Comparison of ENCODE assay signal across 9 cellular contexts in the genomic region with DNA sequence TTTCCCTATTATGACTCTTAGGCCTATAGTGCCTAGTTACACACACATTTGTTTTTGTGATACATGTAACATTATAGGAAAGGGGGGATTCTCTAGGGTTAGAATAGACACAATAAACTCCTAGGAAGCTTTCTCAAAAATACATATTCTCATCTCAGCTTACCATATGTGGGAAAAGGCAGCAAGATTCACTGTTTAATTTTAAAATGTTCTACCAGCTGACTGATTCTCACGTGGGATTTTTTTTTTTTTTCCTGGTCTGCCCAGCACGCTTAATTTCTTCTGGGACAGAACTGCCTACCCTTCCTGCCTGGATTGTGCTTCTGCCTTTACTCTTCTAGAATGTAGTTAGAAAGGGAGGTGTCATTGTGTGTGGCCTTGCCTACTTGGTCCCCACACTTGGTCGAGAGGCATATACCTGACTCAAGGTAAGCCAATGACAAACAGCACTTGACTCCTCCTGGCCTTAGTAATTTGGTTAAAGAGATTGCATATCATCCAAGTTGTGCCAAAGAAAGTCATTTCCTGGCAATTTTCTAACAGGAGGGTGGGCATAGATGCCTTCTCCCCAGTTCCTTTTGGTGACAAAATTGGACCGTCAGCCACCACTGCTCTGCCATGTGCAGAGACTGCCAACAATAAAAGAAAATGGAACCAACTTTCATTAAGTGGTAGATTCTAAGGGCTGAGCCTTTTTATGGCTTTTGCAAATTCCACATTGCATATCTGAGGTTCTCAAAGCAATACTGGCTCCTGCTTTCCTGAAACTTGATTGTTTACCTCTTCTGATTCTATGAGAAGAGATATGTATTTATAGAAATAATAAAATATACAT. TPM values are rescaled to one million over a fixed set of nuclear protein-coding genes. Genes with fewer than 3 reads are reported as not detected.
A peak's percentile ranks its signal among the peaks of the same experiment; 100 is the strongest.
DNase-seq lines count a peak whose midpoint lies in the region; ATAC-seq, FAIRE-seq and TF ChIP-seq lines count a peak whose summit lies in the region.
"Had no signal": no experiment of that assay in that cellular context is flagged by ENCODE, and none has a peak within 500 bp of the region (broad histone marks: within the 10 kb centered on the region; RNA-seq: fewer than 3 reads in every experiment).

No MANE protein-coding gene starts in this region.

- no peaks in the 10 kb centered on the region; the same call in 1 of the 2 replicates for H3K23me2 ChIP-seq in H1 (ENCODE audit: low read depth, low read length)

- H3K27me3 ChIP-seq in GM06990 (replicated peaks; ENCODE audit: control insufficient read depth, insufficient read depth, low read length) (no peaks in the 10 kb centered on the region), Peyer's patch (no peaks in the 10 kb centered on the region), H1 (replicated peaks in 1 of 4; ENCODE audit: control insufficient read depth in 3 of 4, extremely low read depth in 1 of 4, insufficient read depth in 3 of 4, low read length in 3 of 4) (peaks cover 11 to 45% (median 28%) of the 10 kb centered on the region in 4 experiments), rectal smooth muscle tissue (ENCODE audit: control insufficient read depth, insufficient read depth, low read length) (no peaks in the 10 kb centered on the region)

- H3K4ac ChIP-seq in H1 (replicated peaks; ENCODE audit: insufficient read length, low read depth, low read length): no peak overlapping the region

- POLR2A ChIA-PET in H1 (lab: Charles Lee; ENCODE audit: partially characterized antibody): interaction anchor here (0.6 to 1.2 kb wide), 3 partner anchors 8 to 34 kb away, joined by 3 to 8 read pairs (median 4); partner anchors contain the start of gene LEKR1

- no peaks in the 10 kb centered on the region for H3K79me2 ChIP-seq in H1 (ENCODE audit: control insufficient read depth in 1 of 2, insufficient read depth in 2 of 2, low read length in 2 of 2)

- H4K91ac ChIP-seq in H1 (replicated peaks; ENCODE audit: insufficient read length, low read length): no peak overlapping the region

- no peak overlapping the region for H2BK20ac ChIP-seq in H1 (ENCODE audit: low read length)

- ATAC-seq in HG03439 (IDR thresholded peaks at IDR 0.05; ENCODE audit: unreplicated experiment): no peak
- ATAC-seq in HG02884 (IDR thresholded peaks at IDR 0.05; ENCODE audit: unreplicated experiment): no peak

- no peak overlapping the region for H2BK5ac ChIP-seq in H1 (ENCODE audit: low read depth, low read length)

- FAIRE-seq in H1 (lab: Jason Lieb, UNC): no peak
- FAIRE-seq: TTC549 had no signal

- H3K4me3 ChIP-seq in GM06990 (replicated peaks; ENCODE audit: low read depth, low read length) (peak overlapping the region; percentile 67), Peyer's patch (peak overlapping the region in 1 of 4 donors; percentile 64), H1 (ENCODE audit: extremely low read depth in 1 of 4, insufficient read depth in 2 of 4, low read depth in 3 of 4, low read length in 4 of 4) (peak overlapping the region in 1 of 4 experiments; percentile 57; a peak in 1 of 8 replicates), rectal smooth muscle tissue (ENCODE audit: low read length) (no peak overlapping the region), coronary artery (no peak overlapping the region)

- TF ChIP-seq EP300 in H1 (IDR thresholded peaks at IDR 0.05; ENCODE audit: borderline replicate concordance in 1 of 2, low read depth in 2 of 2, low read length in 2 of 2): no peak

- H2BK15ac ChIP-seq in H1 (ENCODE audit: low read length): no peak overlapping the region

- H2AK5ac ChIP-seq in H1 (ENCODE audit: low read depth, low read length): no peak overlapping the region

- no peak for TF ChIP-seq CTCF in GM06990 (IDR thresholded peaks at IDR 0.05; ENCODE audit: insufficient read depth, low read length, poor library complexity, severe bottlenecking)
- TF ChIP-seq CTCF in Peyer's patch (IDR thresholded peaks at IDR 0.05): no peak
- no peak for TF ChIP-seq CTCF in H1 (IDR thresholded peaks at IDR 0.05; ENCODE audit: control extremely low read depth in 1 of 3, insufficient read depth in 1 of 3, low read depth in 1 of 3, low read length in 3 of 3)
- no peak for TF ChIP-seq CTCF in coronary artery (IDR thresholded peaks at IDR 0.05)

- no peaks in the 10 kb centered on the region for H3K36me3 ChIP-seq in GM06990 (ENCODE audit: control insufficient read depth, insufficient read depth, low read length)
- H3K36me3 ChIP-seq in Peyer's patch: no peaks in the 10 kb centered on the region
- H3K36me3 ChIP-seq in H1 (ENCODE audit: control insufficient read depth in 2 of 4, insufficient read depth in 4 of 4, low read length in 3 of 4): no peaks in the 10 kb centered on the region
- no peaks in the 10 kb centered on the region for H3K36me3 ChIP-seq in rectal smooth muscle tissue (ENCODE audit: control insufficient read depth, insufficient read depth, low read length)

- peak overlapping the region; percentile 50 for H2BK120ac ChIP-seq in H1 (replicated peaks; ENCODE audit: low read depth, low read length)

- H3K4me1 ChIP-seq in Peyer's patch (peaks cover 0 to 19% (median 7%) of the 10 kb centered on the region in 4 donors), H1 (replicated peaks in 1 of 4; ENCODE audit: control insufficient read depth in 3 of 4, insufficient read depth in 4 of 4, low read length in 3 of 4) (peaks cover 0 to 4% (median 1%) of the 10 kb centered on the region in 4 experiments; a peak in 4 of 7 replicates), rectal smooth muscle tissue (ENCODE audit: control insufficient read depth, insufficient read depth, low read length) (no peaks in the 10 kb centered on the region)

- CTCF ChIA-PET in H1 (lab: Charles Lee; ENCODE audit: partially characterized antibody): interaction anchor here (0.6 to 1.1 kb wide), 3 partner anchors 26 to 1061 kb away, joined by 3 to 4 read pairs (median 3); no protein-coding TSS in a partner anchor

- TF ChIP-seq RAD21 in H1 (IDR thresholded peaks at IDR 0.05 in 1 of 2, conservative IDR thresholded peaks at IDR 0.05 in 1 of 2; ENCODE audit: low read depth in 2 of 2, low read length in 2 of 2): no peak

- no peak overlapping the region for H4K8ac ChIP-seq in H1 (ENCODE audit: extremely low read depth, insufficient read depth, low read length)

- H3K14ac ChIP-seq in H1 (ENCODE audit: insufficient read length): no peak overlapping the region

- TF ChIP-seq POLR2A in Peyer's patch (IDR thresholded peaks at IDR 0.05) (no peak), H1 (IDR thresholded peaks at IDR 0.05; ENCODE audit: control extremely low read depth in 1 of 2, low read depth in 2 of 2, low read length in 2 of 2) (no peak)

- no peak overlapping the region for H3K18ac ChIP-seq in H1 (ENCODE audit: extremely low read depth, low read length)

- no peak overlapping the region for H3K56ac ChIP-seq in H1 (replicated peaks; ENCODE audit: insufficient read length, low read depth, low read length)

- H3K9me3 ChIP-seq in Peyer's patch (no peaks in the 10 kb centered on the region), H1 (ENCODE audit: insufficient read depth in 2 of 2, low read depth in 1 of 2, low read length in 1 of 2) (no peaks in the 10 kb centered on the region; a peak in 1 of 4 replicates)

- H3K9ac ChIP-seq in H1 (replicated peaks in 1 of 4; ENCODE audit: extremely low read depth in 1 of 4, low read depth in 3 of 4, low read length in 3 of 4) (no peak overlapping the region), rectal smooth muscle tissue (ENCODE audit: low read length) (no peak overlapping the region)

- H3K79me1 ChIP-seq in H1 (ENCODE audit: low read depth, low read length): no peaks in the 10 kb centered on the region

- no peak overlapping the region; a peak in 1 of 4 replicates for H3K4me2 ChIP-seq in H1 (ENCODE audit: insufficient read depth in 1 of 2, low read depth in 2 of 2, low read length in 2 of 2)

- H4K20me1 ChIP-seq in H1 (replicated peaks in 1 of 2; ENCODE audit: control insufficient read depth in 1 of 2, insufficient read depth in 2 of 2, low read length in 2 of 2): no peaks in the 10 kb centered on the region

- WGBS in H1 (ENCODE audit: extremely low coverage in 1 of 2, insufficient coverage in 1 of 2, insufficient read length in 1 of 2, insufficient replicate concordance in 2 of 2, low coverage in 1 of 2, low lambda C conversion rate in 2 of 2, missing lambda C conversion rate in 1 of 2), 2 experiments: 80% methylated on average over 4 of the region's 4 CpGs; no CpG with 5 or more reads in 1 of the 2 experiments

- H3K27ac ChIP-seq in Peyer's patch (peak overlapping the region; percentile 86 to 97 (median 92)), H1 (ENCODE audit: low read depth, low read length) (no peak overlapping the region), rectal smooth muscle tissue (ENCODE audit: low read depth, low read length) (peak overlapping the region; percentile 77), coronary artery (peak overlapping the region in 1 of 2 donors; percentile 81)

- no peak overlapping the region for H2AFZ ChIP-seq in H1 (ENCODE audit: low read length)

- no peak overlapping the region for H2BK12ac ChIP-seq in H1 (ENCODE audit: low read depth, low read length)

- H4K5ac ChIP-seq in H1 (ENCODE audit: insufficient read length, low read depth, low read length): no peak overlapping the region

- DNase-seq in GM06990 (ENCODE audit: extremely low read depth, insufficient read length) (no peak), Peyer's patch (no peak), H1 (ENCODE audit: low read depth in 1 of 2, low spot score in 2 of 2) (no peak), coronary artery (ENCODE audit: low spot score) (no peak), SW 1271 (lab: John Stamatoyannopoulos, UW) (no peak)

- no peak overlapping the region for H3K23ac ChIP-seq in H1 (ENCODE audit: insufficient read length)

TF ChIP-seq in H1, 55 proteins besides CTCF, POLR2A, EP300 and RAD21 (continues in another document):
- TF ChIP-seq YY1 (IDR thresholded peaks at IDR 0.05; ENCODE audit: low read depth, low read length): no peak
- no peak for TF ChIP-seq TEAD4 (IDR thresholded peaks at IDR 0.05; ENCODE audit: low read depth, low read length)
- no peak for TF ChIP-seq KDM1A (IDR thresholded peaks at IDR 0.05; ENCODE audit: borderline replicate concordance, low read length)
- no peak for TF ChIP-seq POLR2AphosphoS5 (IDR thresholded peaks at IDR 0.05; ENCODE audit: low read depth, low read length)
- TF ChIP-seq CTBP2 (IDR thresholded peaks at IDR 0.05; ENCODE audit: borderline replicate concordance, insufficient read depth, insufficient read length, low read length): no peak

RNA-seq across cellular contexts. Expression of gene LEKR1, which starts 8.0 kb away (rescaled TPM):
- total RNA-seq in Peyer's patch: 1 to 10 TPM in 1 of 4 donors, under 1 TPM in 2, not detected in 1; 0.85 to 9.1 (median 0.94) TPM
- total RNA-seq in H1 (2021; fragmentation: NEBNext Ultra II Directional; extraction: Animal tissue kit (Norgen Biotek cat#: 25700)): not detected in 2 replicates
- 0.08 TPM in 2 replicates for polyA plus RNA-seq in H1 (2011; rRNA removed)
- 0.05 TPM for polyA plus RNA-seq in H1 (2011; cell fraction: cytosol; rRNA removed)
- polyA plus RNA-seq in H1 (2011; cell fraction: nucleus; rRNA removed): 0.10 TPM
- 0.08 to 0.12 TPM in 2 of 4 replicates, not detected in the others for polyA plus RNA-seq in H1 (2012, experiment 1 of 2)
- not detected for polyA plus RNA-seq in H1 (2012, experiment 2 of 2)
- not detected for polyA plus RNA-seq in H1 (2013, experiment 1 of 2)
- polyA plus RNA-seq in H1 (2013, experiment 2 of 2): not detected
- 0.39 TPM in 1 of 2 replicates, not detected in the other for polyA minus RNA-seq in H1 (2011; rRNA and poly(A)+ RNA removed)
- polyA minus RNA-seq in H1 (2011; cell fraction: cytosol; rRNA and poly(A)+ RNA removed): not detected
- polyA minus RNA-seq in H1 (2011; cell fraction: nucleus; rRNA and poly(A)+ RNA removed): 0.80 TPM
